Comparison of ENCODE assay signal across 28 cellular contexts in the genomic region with DNA sequence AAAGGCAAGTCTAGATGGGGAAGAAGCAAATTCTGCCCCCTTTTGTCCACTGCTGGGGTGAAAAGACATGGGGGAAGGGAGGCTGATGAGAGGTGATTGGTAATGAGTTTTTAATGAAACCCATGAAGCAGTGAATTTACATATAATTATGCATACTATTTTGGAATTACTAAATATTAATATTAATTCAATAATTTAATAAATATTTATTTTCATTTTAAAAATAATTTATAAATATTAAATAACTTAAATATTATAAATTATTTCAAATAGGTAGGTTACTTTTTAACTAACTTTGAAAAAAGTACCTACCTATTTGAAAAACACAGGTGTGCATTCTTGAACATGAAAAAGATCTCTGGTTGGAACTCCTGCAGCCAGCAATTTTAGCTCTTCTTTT.
"Had no signal": no experiment of that assay in that cellular context is flagged by ENCODE, and none has a peak within 500 bp of the region (broad histone marks: within the 10 kb centered on the region; RNA-seq: fewer than 3 reads in every experiment).

No MANE protein-coding gene starts in this region.

- H3K9ac ChIP-seq: parathyroid adenoma had no signal

- H3K36me3 Mint-ChIP-seq: immature natural killer cell; naive B cell; natural killer cell treated with Interleukin-12 subunit alpha and Interleukin-12 subunit beta and Interleukin-15 and Interleukin-18, amount 100 ng/mL, for 72 hours had no signal

- H3K4me3 Mint-ChIP-seq: dendritic cell treated with granulocyte-macrophage colony-stimulating factor and Interleukin-4, amounts not matched to agents 40 ng/mL and 50 ng/mL, for 4 days; immature natural killer cell; naive B cell; natural killer cell treated with Interleukin-12 subunit alpha and Interleukin-12 subunit beta and Interleukin-15 and Interleukin-18, amount 100 ng/mL, for 72 hours; neural crest cell; stimulated activated naive B cell treated with anti-CD40 and anti-IgM and Interleukin-4, amounts not matched to agents 10 μg/mL and 1 μg/mL and 100 μg/mL, for 72 hours; stimulated activated naive CD8-positive, alpha-beta T cell treated with anti-CD3 and anti-CD28 coated beads, Interleukin-15, Interleukin-2, amounts not matched to agents 100 ng/mL and 50 ng/mL, for 24 hours had no signal

- H3K4me1 ChIP-seq: colonic mucosa, esophagus squamous epithelium, lower lobe of right lung, right lobe of liver, transverse colon, upper lobe of right lung, uterus had no signal

- ATAC-seq: left ventricle myocardium superior; lower lobe of right lung; mucosa of descending colon; right lobe of liver; stimulated activated naive B cell treated with anti-CD40 and anti-IgM and Interleukin-4, amounts not matched to agents 10 μg/mL and 1 μg/mL and 100 μg/mL, for 72 hours; upper lobe of right lung had no signal

- DNase-seq: colonic mucosa; effector CD8-positive, alpha-beta T cell; erythroblast; esophagus squamous epithelium; foreskin melanocyte; hypothalamus; immature natural killer cell; islet precursor cell; left ventricle myocardium superior; lower lobe of right lung; mucosa of descending colon; naive B cell; right lobe of liver; small intestine; stimulated activated CD4-positive, alpha-beta T cell treated with anti-CD3 and anti-CD28 coated beads, Interleukin-15, amount 100 ng/mL, for 24 hours; stimulated activated CD4-positive, alpha-beta T cell treated with anti-CD3 and anti-CD28 coated beads, Interleukin-2, amount 100 ng/mL, for 48 hours; stimulated activated naive B cell treated with anti-CD40 and anti-IgM and Interleukin-4, amounts not matched to agents 10 μg/mL and 1 μg/mL and 100 μg/mL, for 72 hours; transverse colon; upper lobe of right lung; uterus had no signal

- H3K27ac ChIP-seq: colonic mucosa, esophagus squamous epithelium, lower lobe of right lung, parathyroid adenoma, right lobe of liver, thoracic aorta, transverse colon, upper lobe of right lung, uterus had no signal

- FAIRE-seq: small intestine had no signal

- H3K36me3 ChIP-seq: colonic mucosa, esophagus squamous epithelium, lower lobe of right lung, neutrophil, right lobe of liver, thoracic aorta, transverse colon, upper lobe of right lung, uterus had no signal

- H3K4me1 Mint-ChIP-seq: immature natural killer cell; neural crest cell; stimulated activated naive B cell treated with anti-CD40 and anti-IgM and Interleukin-4, amounts not matched to agents 10 μg/mL and 1 μg/mL and 100 μg/mL, for 72 hours had no signal

- H3K9me3 ChIP-seq: colonic mucosa, esophagus squamous epithelium, lower lobe of right lung, mucosa of descending colon, neutrophil, right lobe of liver, thoracic aorta, transverse colon, upper lobe of right lung, uterus had no signal

- H3K27ac Mint-ChIP-seq: dendritic cell treated with granulocyte-macrophage colony-stimulating factor and Interleukin-4, amounts not matched to agents 40 ng/mL and 50 ng/mL, for 4 days; immature natural killer cell; natural killer cell treated with Interleukin-12 subunit alpha and Interleukin-12 subunit beta and Interleukin-15 and Interleukin-18, amount 100 ng/mL, for 72 hours; progenitor cell of endocrine pancreas; stimulated activated naive CD8-positive, alpha-beta T cell treated with anti-CD3 and anti-CD28 coated beads, Interleukin-15, Interleukin-2, amounts not matched to agents 100 ng/mL and 50 ng/mL, for 24 hours had no signal

- H3K9me3 Mint-ChIP-seq: dendritic cell treated with granulocyte-macrophage colony-stimulating factor and Interleukin-4, amounts not matched to agents 40 ng/mL and 50 ng/mL, for 4 days; immature natural killer cell; natural killer cell treated with Interleukin-12 subunit alpha and Interleukin-12 subunit beta and Interleukin-15 and Interleukin-18, amount 100 ng/mL, for 72 hours; neural crest cell; stimulated activated naive B cell treated with anti-CD40 and anti-IgM and Interleukin-4, amounts not matched to agents 10 μg/mL and 1 μg/mL and 100 μg/mL, for 72 hours; stimulated activated naive CD8-positive, alpha-beta T cell treated with anti-CD3 and anti-CD28 coated beads, Interleukin-15, Interleukin-2, amounts not matched to agents 100 ng/mL and 50 ng/mL, for 24 hours had no signal

- H3K27me3 Mint-ChIP-seq: dendritic cell treated with granulocyte-macrophage colony-stimulating factor and Interleukin-4, amounts not matched to agents 40 ng/mL and 50 ng/mL, for 4 days; naive B cell; natural killer cell treated with Interleukin-12 subunit alpha and Interleukin-12 subunit beta and Interleukin-15 and Interleukin-18, amount 100 ng/mL, for 72 hours; progenitor cell of endocrine pancreas; stimulated activated naive B cell treated with anti-CD40 and anti-IgM and Interleukin-4, amounts not matched to agents 10 μg/mL and 1 μg/mL and 100 μg/mL, for 72 hours; stimulated activated naive CD8-positive, alpha-beta T cell treated with anti-CD3 and anti-CD28 coated beads, Interleukin-15, Interleukin-2, amounts not matched to agents 100 ng/mL and 50 ng/mL, for 24 hours had no signal

- H3K27me3 ChIP-seq: colonic mucosa, esophagus squamous epithelium, neutrophil, right lobe of liver, transverse colon, upper lobe of right lung, uterus had no signal

- H3K4me3 ChIP-seq: colonic mucosa, esophagus squamous epithelium, lower lobe of right lung, mucosa of descending colon, right lobe of liver, thoracic aorta, transverse colon, upper lobe of right lung, uterus had no signal
